Comparison of ENCODE assay signal across 9 cellular contexts in the genomic region with DNA sequence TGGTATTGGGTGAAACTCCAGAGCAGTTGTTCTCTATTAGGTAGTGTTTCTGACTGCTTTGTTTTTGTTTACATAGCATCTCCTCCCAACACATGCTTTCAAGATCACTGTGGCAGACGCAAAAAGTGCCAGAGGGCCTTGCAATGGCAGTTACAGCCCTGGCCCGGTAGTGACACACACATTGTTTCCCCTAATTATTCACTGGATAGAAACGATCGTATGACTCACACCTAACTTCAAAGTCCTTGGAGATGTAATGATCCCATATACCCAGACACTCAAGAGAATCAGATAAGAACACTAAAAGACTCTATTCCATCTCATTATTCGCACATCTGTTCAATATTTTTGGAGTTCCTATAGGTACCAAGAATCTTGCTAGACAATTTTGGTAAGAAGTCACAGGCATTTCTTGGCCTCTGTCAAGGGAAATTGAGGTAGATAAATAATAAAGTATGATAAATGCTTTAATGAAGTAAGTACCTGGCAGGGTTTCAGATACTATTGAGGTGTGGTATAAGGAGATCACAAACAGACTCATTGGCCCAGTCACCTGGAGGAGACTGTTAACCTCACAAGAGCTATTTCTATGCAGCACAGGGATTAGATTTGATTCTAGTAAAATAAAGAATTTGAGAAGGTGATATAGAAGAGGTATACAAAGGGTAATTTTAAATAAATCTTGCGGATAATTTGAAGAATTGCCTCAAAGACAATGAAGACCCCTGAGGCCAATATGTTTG.
DNase-seq lines count a peak whose midpoint lies in the region; ATAC-seq, FAIRE-seq and TF ChIP-seq lines count a peak whose summit lies in the region.
"Had no signal": no experiment of that assay in that cellular context is flagged by ENCODE, and none has a peak within 500 bp of the region (broad histone marks: within the 10 kb centered on the region; RNA-seq: fewer than 3 reads in every experiment).

No MANE protein-coding gene starts in this region.

- no peaks in the 10 kb centered on the region for H3K27me3 ChIP-seq in bronchial epithelial cell (ENCODE audit: control insufficient read depth, insufficient read depth, low read length)
- no peaks in the 10 kb centered on the region for H3K27me3 ChIP-seq in right cardiac atrium (ENCODE audit: control insufficient read depth, insufficient read depth)

- WGBS in right cardiac atrium: 70% methylated on average over 6 of the region's 6 CpGs

- ATAC-seq in GM18873 (IDR thresholded peaks at IDR 0.05; ENCODE audit: low FRiP score, unreplicated experiment): no peak
- no peak for ATAC-seq in right cardiac atrium
- ATAC-seq: stimulated activated naive CD8-positive, alpha-beta T cell treated with anti-CD3 and anti-CD28 coated beads, Interleukin-15, amount 100 ng/mL, for 72 hours had no signal

- H3K4me3 ChIP-seq in bronchial epithelial cell (ENCODE audit: low read depth, low read length) (no peak overlapping the region), right cardiac atrium (ENCODE audit: low read length) (no peak overlapping the region)

- H3K27ac ChIP-seq in right cardiac atrium (ENCODE audit: low read length): no peak overlapping the region

- DNase-seq in GM04503 (ENCODE audit: low read depth): peak; percentile 3
- DNase-seq in NCI-H2227 treated with DMSO at 0.1 percent for 48 hours (lab: John Stamatoyannopoulos, UW): peak; percentile 73
- DNase-seq in bronchial epithelial cell (ENCODE audit: low read depth): peak; percentile 77
- DNase-seq in non-pigmented ciliary epithelial cell (ENCODE audit: low read depth): peak; percentile 1
- no peak for DNase-seq in right cardiac atrium
- no peak for DNase-seq in SIG-M5 treated with dmso at 0.1 percent for 504 hours (lab: John Stamatoyannopoulos, UW; ENCODE audit: unreplicated experiment)
- DNase-seq: Right ventricle myocardium superior; stimulated activated naive CD8-positive, alpha-beta T cell treated with anti-CD3 and anti-CD28 coated beads, Interleukin-15, amount 100 ng/mL, for 72 hours had no signal

- H3K9me3 ChIP-seq in right cardiac atrium (ENCODE audit: control insufficient read depth, low read length): no peaks in the 10 kb centered on the region

- FAIRE-seq in bronchial epithelial cell (lab: Jason Lieb, UNC): no peak

- no peak for TF ChIP-seq CTCF in bronchial epithelial cell (IDR thresholded peaks at IDR 0.05; ENCODE audit: insufficient read depth, low read length, severe bottlenecking)

- intact Hi-C loops in right cardiac atrium (cut with DNase I): no loop called here

- no peaks in the 10 kb centered on the region for H3K36me3 ChIP-seq in bronchial epithelial cell (ENCODE audit: control insufficient read depth, insufficient read depth, low read length)

- H3K4me1 ChIP-seq in right cardiac atrium (ENCODE audit: control insufficient read depth, insufficient read depth, low read length): no peaks in the 10 kb centered on the region

Comparison
In these comparisons a context has a peak if more than half of its experiments do, and no peak if none do; other contexts are left out.
1. DNase-seq: peak in GM04503 (single experiment), NCI-H2227 treated with DMSO at 0.1 percent for 48 hours (single experiment), bronchial epithelial cell (single experiment) and non-pigmented ciliary epithelial cell (single experiment); none in right cardiac atrium (0 of 3) and SIG-M5 treated with dmso at 0.1 percent for 504 hours (single experiment).